In the genomic region with DNA sequence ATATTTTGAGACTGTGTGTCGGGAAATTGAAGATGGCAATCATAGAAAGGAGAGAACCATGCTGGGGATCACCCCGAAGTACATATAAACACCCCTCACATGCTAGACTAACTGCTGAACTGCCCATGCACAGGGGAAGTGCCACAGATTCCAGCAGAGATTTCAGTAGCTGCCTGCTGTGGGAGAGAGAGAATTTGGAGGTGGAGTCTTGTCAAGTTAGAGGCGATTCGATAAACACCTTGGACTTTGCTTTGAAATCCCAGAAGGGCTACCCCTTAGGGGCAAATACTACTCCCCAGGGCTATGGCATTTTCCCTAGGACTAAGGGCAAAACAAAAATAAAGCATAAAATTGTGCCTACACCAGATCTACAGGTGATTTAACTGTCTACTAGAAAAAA, we compare ENCODE assay signal across 33 cellular contexts.
"Had no signal": no experiment of that assay in that cellular context is flagged by ENCODE, and none has a peak within 500 bp of the region (broad histone marks: within the 10 kb centered on the region; RNA-seq: fewer than 3 reads in every experiment).

No MANE protein-coding gene starts in this region.

- ATAC-seq: activated T-cell treated with anti-CD3 and anti-CD28 coated beads, Interleukin-2, amount 50 U/mL, for 72 hours; Panc1; Right ventricle myocardium inferior; T-cell had no signal

- H3K27me3 ChIP-seq: brain microvascular endothelial cell, cardiac muscle cell, MG63 had no signal

- H3K4me3 Mint-ChIP-seq: activated B cell treated with CpG ODN at 0.5 μM for 24 hours; activated CD4-positive, alpha-beta memory T cell treated with anti-CD3 and anti-CD28 coated beads for 36 hours; activated CD4-positive, alpha-beta T cell treated with anti-CD3 and anti-CD28 coated beads, Interleukin-2, amount 10 ng/mL, durations not matched to agents 7 days and 5 days; activated naive CD4-positive, alpha-beta T cell treated with anti-CD3 and anti-CD28 coated beads, Interleukin-2, amount 10 ng/mL, durations not matched to agents 7 days and 5 days; activated naive CD8-positive, alpha-beta T cell treated with anti-CD3 and anti-CD28 coated beads for 36 hours; activated T-cell treated with anti-CD3 and anti-CD28 coated beads, Interleukin-2, amount 50 U/mL, for 72 hours; T-cell had no signal

- H3K9me3 Mint-ChIP-seq: activated B cell treated with CpG ODN at 0.5 μM for 24 hours; activated CD4-positive, alpha-beta memory T cell treated with anti-CD3 and anti-CD28 coated beads for 36 hours; activated CD4-positive, alpha-beta T cell treated with anti-CD3 and anti-CD28 coated beads, Interleukin-2, amount 10 ng/mL, durations not matched to agents 7 days and 5 days; activated naive CD4-positive, alpha-beta T cell treated with anti-CD3 and anti-CD28 coated beads, Interleukin-2, amount 10 ng/mL, durations not matched to agents 7 days and 5 days; activated naive CD8-positive, alpha-beta T cell treated with anti-CD3 and anti-CD28 coated beads for 36 hours; activated T-cell treated with anti-CD3 and anti-CD28 coated beads, Interleukin-2, amount 50 U/mL, for 72 hours; activated T-helper 2 cell treated with anti-CD3 and anti-CD28 coated beads, Interferon-gamma antibody, Interleukin-2, Interleukin-4, amounts not matched to agents 10 μg/mL and 5 μg/mL and 100 μg/mL, durations not matched to agents 14 hours and 24 hours and 36 hours; T-cell had no signal

- H3K27ac Mint-ChIP-seq: activated B cell treated with CpG ODN at 0.5 μM for 24 hours; activated CD4-positive, alpha-beta memory T cell treated with anti-CD3 and anti-CD28 coated beads for 36 hours; activated CD4-positive, alpha-beta T cell treated with anti-CD3 and anti-CD28 coated beads, Interleukin-2, amount 10 ng/mL, durations not matched to agents 7 days and 5 days; activated naive CD4-positive, alpha-beta T cell treated with anti-CD3 and anti-CD28 coated beads, Interleukin-2, amount 10 ng/mL, durations not matched to agents 7 days and 5 days; activated naive CD8-positive, alpha-beta T cell treated with anti-CD3 and anti-CD28 coated beads for 36 hours; activated T-cell treated with anti-CD3 and anti-CD28 coated beads, Interleukin-2, amount 50 U/mL, for 72 hours; activated T-helper 2 cell treated with anti-CD3 and anti-CD28 coated beads, Interferon-gamma antibody, Interleukin-2, Interleukin-4, amounts not matched to agents 10 μg/mL and 5 μg/mL and 100 μg/mL, durations not matched to agents 14 hours and 24 hours and 36 hours; T-cell had no signal

- H3K36me3 Mint-ChIP-seq: activated naive CD4-positive, alpha-beta T cell treated with anti-CD3 and anti-CD28 coated beads, Interleukin-2, amount 10 ng/mL, durations not matched to agents 7 days and 5 days had no signal

- H3K4me3 ChIP-seq: cardiac muscle cell, MG63, SK-N-MC had no signal

- H3K36me3 ChIP-seq: brain microvascular endothelial cell, cardiac muscle cell had no signal

- FAIRE-seq: TTC549 had no signal

- H3K27me3 Mint-ChIP-seq: activated B cell treated with CpG ODN at 0.5 μM for 24 hours; activated CD4-positive, alpha-beta memory T cell treated with anti-CD3 and anti-CD28 coated beads for 36 hours; activated CD4-positive, alpha-beta T cell treated with anti-CD3 and anti-CD28 coated beads, Interleukin-2, amount 10 ng/mL, durations not matched to agents 7 days and 5 days; activated naive CD4-positive, alpha-beta T cell treated with anti-CD3 and anti-CD28 coated beads, Interleukin-2, amount 10 ng/mL, durations not matched to agents 7 days and 5 days; activated naive CD8-positive, alpha-beta T cell treated with anti-CD3 and anti-CD28 coated beads for 36 hours; T-cell had no signal

- H3K27ac ChIP-seq: brain microvascular endothelial cell, cardiac muscle cell, SK-N-MC had no signal

- DNase-seq: activated B cell treated with CpG ODN at 0.5 μM for 24 hours; activated CD4-positive, alpha-beta memory T cell treated with anti-CD3 and anti-CD28 coated beads for 36 hours; activated CD4-positive, alpha-beta T cell treated with anti-CD3 and anti-CD28 coated beads for 1 hour; activated CD4-positive, alpha-beta T cell treated with anti-CD3 and anti-CD28 coated beads, Interleukin-2, amount 10 ng/mL, durations not matched to agents 7 days and 5 days; activated gamma-delta T cell treated with Interleukin-2 at 50 U/mL for 16 hours; activated naive CD4-positive, alpha-beta T cell treated with anti-CD3 and anti-CD28 coated beads, Interleukin-2, amount 10 ng/mL, durations not matched to agents 7 days and 5 days; activated naive CD8-positive, alpha-beta T cell treated with anti-CD3 and anti-CD28 coated beads for 36 hours; activated T-cell treated with anti-CD3 and anti-CD28 coated beads for 4 hours; activated T-cell treated with anti-CD3 and anti-CD28 coated beads, Interleukin-2, amount 50 U/mL, for 72 hours; brain microvascular endothelial cell; MG63; MV-4-11; NCI-H1092 treated with DMSO at 0.1 percent for 48 hours; NCI-H1417 treated with DMSO at 0.1 percent for 48 hours; NCI-H1694; NCI-H2029; NCI-H2107; NCI-H2171 treated with DMSO at 0.1 percent for 48 hours; NCI-H226; NCI-H526; NCI-H82; NK-92 treated with Interleukin-12 subunit alpha and Interleukin-12 subunit beta, amount 100 ng/mL, for 24 hours; OCI-M1; RPMI8226; T-cell; T-helper 2 cell; T1000 had no signal

- H3K4me1 Mint-ChIP-seq: activated B cell treated with CpG ODN at 0.5 μM for 24 hours; activated CD4-positive, alpha-beta T cell treated with anti-CD3 and anti-CD28 coated beads, Interleukin-2, amount 10 ng/mL, durations not matched to agents 7 days and 5 days; activated naive CD4-positive, alpha-beta T cell treated with anti-CD3 and anti-CD28 coated beads, Interleukin-2, amount 10 ng/mL, durations not matched to agents 7 days and 5 days; T-cell had no signal
